8 cellular contexts compared by ENCODE assay signal in genomic region chrX:51892921-51893745, GRCh38. TPM values are rescaled to one million over a fixed set of nuclear protein-coding genes. Genes with fewer than 3 reads are reported as not detected.
A peak's percentile ranks its signal among the peaks of the same experiment; 100 is the strongest.
DNase-seq lines count a peak whose midpoint lies in the region; ATAC-seq and TF ChIP-seq lines count a peak whose summit lies in the region.

Gene MAGED1, plus strand, starts transcription at chrX:51893623. Its CDS starts 682 bp downstream, at chrX:51894305.

- H3K4me3 ChIP-seq in OCI-LY3 (ENCODE audit: low read length) (peak within 1 kb of the TSS; percentile 97), epithelial cell of proximal tubule (ENCODE audit: low read depth, low read length) (peak within 1 kb of the TSS; percentile 73), mucosa of descending colon (peak within 1 kb of the TSS; percentile 28)

- peaks cover 0 to 6% of the 10 kb centered on the region in 2 donors for H3K36me3 Mint-ChIP-seq in CD14-positive monocyte

- TF ChIP-seq CTCF in CD14-positive monocyte (IDR thresholded peaks at IDR 0.05) (no peak), OCI-LY3 (IDR thresholded peaks at IDR 0.05; ENCODE audit: low read depth, low read length) (no peak), epithelial cell of proximal tubule (conservative IDR thresholded peaks at IDR 0.05; ENCODE audit: low read depth, low read length) (no peak), mucosa of descending colon (IDR thresholded peaks at IDR 0.05) (no peak)

- H3K27me3 Mint-ChIP-seq in CD14-positive monocyte (ENCODE audit: low read depth in 3 of 3): peaks cover 3 to 11% (median 10%) of the 10 kb centered on the region in 3 donors

- peak within 1 kb of the TSS; percentile 89 for H3K9ac ChIP-seq in OCI-LY3 (ENCODE audit: low read length)

- H3K4me1 Mint-ChIP-seq in CD14-positive monocyte: peaks cover 26% of the 10 kb centered on the region

- peaks cover 0 to 11% (median 2%) of the 10 kb centered on the region in 7 donors for H3K9me3 Mint-ChIP-seq in CD14-positive monocyte

- H2AFZ ChIP-seq in OCI-LY3 (ENCODE audit: low read depth, low read length): peak within 1 kb of the TSS; percentile 77

- no peaks in the 10 kb centered on the region for H4K20me1 ChIP-seq in OCI-LY3 (ENCODE audit: insufficient read depth, low read length)

- H3K79me2 ChIP-seq in OCI-LY3 (ENCODE audit: low read length): peaks cover 21% of the 10 kb centered on the region

- DNase-seq in CD14-positive monocyte (ENCODE audit: low spot score) (no peak), epithelial cell of proximal tubule (ENCODE audit: low read depth) (peak; percentile 30), mucosa of descending colon (peak; percentile 83 to 89 (median 88))
- peak; percentile 74 for DNase-seq in activated T-cell treated with anti-CD3 and anti-CD28 coated beads, Interleukin-2, amount 50 U/mL, for 1 hour
- peak; percentile 58 for DNase-seq in stimulated activated CD8-positive, alpha-beta memory T cell treated with anti-CD3 and anti-CD28 coated beads, Interleukin-4, amount 100 ng/mL, for 24 hours (ENCODE audit: low read depth)

- no peaks in the 10 kb centered on the region for H3K9me3 ChIP-seq in OCI-LY3 (ENCODE audit: insufficient read depth, low read length)
- H3K9me3 ChIP-seq in mucosa of descending colon: no peaks in the 10 kb centered on the region

- H3K36me3 ChIP-seq in OCI-LY3 (replicated peaks; ENCODE audit: low read depth, low read length) (peaks cover 20% of the 10 kb centered on the region), mucosa of descending colon (ENCODE audit: low read depth) (no peaks in the 10 kb centered on the region)

- peak within 1 kb of the TSS; percentile 86 to 94 for H3K4me3 Mint-ChIP-seq in CD14-positive monocyte

- H3K4me1 ChIP-seq in OCI-LY3 (ENCODE audit: low read length) (peaks cover 23% of the 10 kb centered on the region), mucosa of descending colon (ENCODE audit: low read depth) (no peaks in the 10 kb centered on the region)

- H3K27ac Mint-ChIP-seq in CD14-positive monocyte: peak within 1 kb of the TSS in 3 of 7 donors; percentile 14 to 68 (median 30)

- peak; percentile 66 for ATAC-seq in GM19397 (IDR thresholded peaks at IDR 0.05; ENCODE audit: unreplicated experiment)
- ATAC-seq in HG03565 (IDR thresholded peaks at IDR 0.05; ENCODE audit: unreplicated experiment): peak; percentile 65
- ATAC-seq in mucosa of descending colon: peak; percentile 90

- intact Hi-C loops in CD14-positive monocyte (cut with micrococcal nuclease) (no loop called here), mucosa of descending colon (cut with DNase I, micrococcal nuclease) (no loop called here)

- H3K27ac ChIP-seq in OCI-LY3 (ENCODE audit: low read length): peak within 1 kb of the TSS; percentile 61

- peak within 1 kb of the TSS; percentile 86 for H3K4me2 ChIP-seq in OCI-LY3 (ENCODE audit: low read length)

- no peaks in the 10 kb centered on the region for H3K27me3 ChIP-seq in OCI-LY3 (ENCODE audit: low read depth, low read length)

RNA-seq across cellular contexts. Expression of gene MAGED1, which starts in this region (rescaled TPM):
- polyA plus RNA-seq in CD14-positive monocyte: 1 to 10 TPM; 3.2 to 7.3 TPM
- 81.2 and 114 TPM in 2 replicates for total RNA-seq in epithelial cell of proximal tubule
- 10 to 100 TPM; 53.0 to 91.5 (median 57.4) TPM for total RNA-seq in mucosa of descending colon

Comparison
In these comparisons a context has a peak if more than half of its experiments do, and no peak if none do; other contexts are left out.
1. H3K4me3 ChIP-seq: peak in every context shown above with its lines; median percentile 97 in OCI-LY3; 73 in epithelial cell of proximal tubule; 28 in mucosa of descending colon.